30 cellular contexts compared by ENCODE assay signal in genomic region chr18:67268530-67268929, GRCh38.
"Had no signal": no experiment of that assay in that cellular context is flagged by ENCODE, and none has a peak within 500 bp of the region (broad histone marks: within the 10 kb centered on the region; RNA-seq: fewer than 3 reads in every experiment).

No MANE protein-coding gene starts in this region.

- H3K9me3 Mint-ChIP-seq: nephron had no signal

- H3K27ac Mint-ChIP-seq: immature natural killer cell, nephron had no signal

- ATAC-seq: left colon; left lung; lower lobe of right lung; mucosa of descending colon; naive thymus-derived CD8-positive, alpha-beta T cell; pancreas; right cardiac atrium; sciatic nerve had no signal

- H3K27ac ChIP-seq: left lung, lower lobe of right lung, pancreas, prostate gland, skin epidermis, stomach, testis, thyroid gland, transverse colon, upper lobe of left lung, vagina had no signal

- H3K27me3 ChIP-seq: left lung, pancreas, stomach, testis, thyroid gland, transverse colon, upper lobe of left lung, vagina had no signal

- H3K4me1 Mint-ChIP-seq: nephron, neural crest cell had no signal

- H3K4me1 ChIP-seq: pancreas, prostate gland, thyroid gland, vagina had no signal

- H3K9me3 ChIP-seq: left lung, lower lobe of right lung, mucosa of descending colon, pancreas, prostate gland, testis, thyroid gland, transverse colon, upper lobe of left lung, vagina had no signal

- H3K4me3 ChIP-seq: left lung, lower lobe of right lung, mucosa of descending colon, pancreas, prostate gland, skin epidermis, stomach, testis, thyroid gland, transverse colon, upper lobe of left lung, vagina had no signal

- H3K36me3 ChIP-seq: left lung, lower lobe of right lung, pancreas, prostate gland, stomach, thyroid gland, transverse colon, upper lobe of left lung, vagina had no signal

- H3K4me3 Mint-ChIP-seq: immature natural killer cell, nephron, neural crest cell had no signal

- DNase-seq: hypothalamus; immature natural killer cell; kidney; left colon; left lung; lower lobe of right lung; midbrain; mucosa of descending colon; naive thymus-derived CD8-positive, alpha-beta T cell; nucleus accumbens; pancreas; posterior cingulate gyrus; retina; right cardiac atrium; stimulated activated CD4-positive, alpha-beta T cell treated with anti-CD3 and anti-CD28 coated beads, Interleukin-12 subunit alpha, Interleukin-12 subunit beta, amount 100 ng/mL, for 4 hours; stimulated activated CD4-positive, alpha-beta T cell treated with anti-CD3 and anti-CD28 coated beads, Interleukin-15, amount 100 ng/mL, for 24 hours; stimulated activated CD4-positive, alpha-beta T cell treated with anti-CD3 and anti-CD28 coated beads, Interleukin-2, amount 100 ng/mL, for 24 hours; stimulated activated CD4-positive, alpha-beta T cell treated with anti-CD3 and anti-CD28 coated beads, Interleukin-4, amount 100 ng/mL, for 1 hour; stimulated activated naive CD4-positive, alpha-beta T cell; stomach; testis; thyroid gland; transverse colon; upper lobe of left lung had no signal
